1 cellular context compared by ENCODE assay signal in the genomic region with DNA sequence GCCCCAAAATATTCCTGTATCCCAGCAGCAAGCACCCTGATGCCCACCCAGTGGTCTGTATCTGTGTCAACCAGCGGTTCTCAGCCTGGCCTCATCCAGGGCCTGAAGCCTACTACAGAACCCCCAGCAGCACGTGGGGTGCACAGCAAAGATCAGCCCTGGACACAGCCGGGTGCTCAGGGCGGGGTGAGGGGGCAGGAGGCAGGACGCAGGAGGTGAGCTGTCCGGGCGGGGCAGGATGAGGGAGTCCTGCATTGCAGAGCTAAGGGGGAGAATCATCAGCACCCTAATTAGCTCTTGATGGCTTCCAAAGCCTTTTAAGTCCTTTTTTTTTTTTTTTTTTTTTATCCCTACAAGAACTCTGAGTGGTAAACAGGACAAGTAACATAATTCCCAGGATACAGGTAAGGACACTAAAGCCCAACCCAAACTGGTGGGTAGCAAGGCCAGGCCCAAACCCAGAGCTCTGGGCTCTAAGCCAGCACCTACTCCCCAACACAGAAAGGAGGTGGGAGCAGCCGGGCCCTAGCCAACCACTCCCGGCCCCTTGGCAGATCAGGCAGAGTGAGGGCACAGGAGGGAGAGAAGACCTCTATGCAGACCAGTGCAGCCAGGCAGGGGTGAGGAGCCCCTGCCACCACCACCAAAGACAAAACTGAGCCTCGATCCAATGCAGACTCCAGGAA.
TF ChIP-seq lines count a peak whose summit lies in the region.

No MANE protein-coding gene starts in this region.

TF ChIP-seq in H1, 55 proteins besides CTCF, POLR2A, EP300 and RAD21 (continued from another document):
- TF ChIP-seq CEBPB (IDR thresholded peaks at IDR 0.05; ENCODE audit: low read depth, low read length) (no peak), JUND (IDR thresholded peaks at IDR 0.05; ENCODE audit: low read length) (no peak), SUZ12 (IDR thresholded peaks at IDR 0.05; ENCODE audit: low read length) (no peak), BCL11A (IDR thresholded peaks at IDR 0.05; ENCODE audit: low read depth in 2 of 2, low read length in 2 of 2) (no peak), TBP (IDR thresholded peaks at IDR 0.05; ENCODE audit: low read depth, low read length) (no peak), CHD2 (IDR thresholded peaks at IDR 0.05; ENCODE audit: low read length) (no peak), GABPA (IDR thresholded peaks at IDR 0.05; ENCODE audit: borderline replicate concordance, insufficient read depth, low read length) (no peak), CHD1 (IDR thresholded peaks at IDR 0.05; ENCODE audit: low read depth, low read length) (no peak), SIX5 (IDR thresholded peaks at IDR 0.05; ENCODE audit: low read depth, low read length) (no peak), HDAC2 (IDR thresholded peaks at IDR 0.05; ENCODE audit: borderline replicate concordance in 1 of 2, low read depth in 2 of 2, low read length in 2 of 2) (no peak)
- TF ChIP-seq, protein P1, sequence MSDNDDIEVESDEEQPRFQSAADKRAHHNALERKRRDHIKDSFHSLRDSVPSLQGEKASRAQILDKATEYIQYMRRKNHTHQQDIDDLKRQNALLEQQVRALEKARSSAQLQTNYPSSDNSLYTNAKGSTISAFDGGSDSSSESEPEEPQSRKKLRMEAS (IDR thresholded peaks at IDR 0.05) = no peak
